Comparison of ENCODE assay signal across 17 cellular contexts in genomic region chr4:80207664-80208063, GRCh38. TPM values are rescaled to one million over a fixed set of nuclear protein-coding genes. Genes with fewer than 3 reads are reported as not detected.
DNase-seq lines count a peak whose midpoint lies in the region; ATAC-seq and TF ChIP-seq lines count a peak whose summit lies in the region.
"Had no signal": no experiment of that assay in that cellular context is flagged by ENCODE, and none has a peak within 500 bp of the region (broad histone marks: within the 10 kb centered on the region; RNA-seq: fewer than 3 reads in every experiment).

No MANE protein-coding gene starts in this region.

- H2AFZ ChIP-seq in GM23338 (peak overlapping the region; percentile 90; the same call in 1 of the 2 replicates), IMR-90 (replicated peaks; ENCODE audit: low read length, poor library complexity) (no peak overlapping the region), hepatocyte (no peak overlapping the region), trophoblast cell (ENCODE audit: insufficient read depth, low read length, poor library complexity) (no peak overlapping the region)

- H3K18ac ChIP-seq in IMR-90 (ENCODE audit: low read depth, low read length), result no peak overlapping the region
- H3K18ac ChIP-seq in trophoblast cell (ENCODE audit: low read length), result no peak overlapping the region

- no TSS peak for BruUV-seq in IMR-90 (replicated peaks; lab: Mats Ljungman, UMichigan)
- no TSS peak for BruUV-seq in Caco-2 (replicated peaks; lab: Mats Ljungman, UMichigan)

- dilution Hi-C loops in IMR-90 (cut with HindIII; ENCODE audit: low sequenced_read_pairs, unreplicated experiment), result no loop called here

- H3K4me3 Mint-ChIP-seq in GM23338 (peak overlapping the region; percentile 65), Caco-2 (ENCODE audit: unreplicated experiment) (no peak overlapping the region)

- peaks cover 6% of the 10 kb centered on the region; the same call in 2 of the 3 replicates for H3K9me3 Mint-ChIP-seq in GM23338
- peaks cover 9% of the 10 kb centered on the region for H3K9me3 Mint-ChIP-seq in Caco-2 (ENCODE audit: unreplicated experiment)
- H3K9me3 Mint-ChIP-seq: CD8-positive, alpha-beta memory T cell had no signal

- H3K9me2 ChIP-seq in GM23338 (ENCODE audit: insufficient read depth), result no peaks in the 10 kb centered on the region
- H3K9me2 ChIP-seq in hepatocyte (replicated peaks; ENCODE audit: insufficient read depth), result no peaks in the 10 kb centered on the region

- H2BK20ac ChIP-seq in IMR-90 (ENCODE audit: low read depth, low read length), result no peak overlapping the region

- no peak for DNase-seq in GM23338 (ENCODE audit: low spot score)
- no peak for DNase-seq in IMR-90
- no peak for DNase-seq in hepatocyte (ENCODE audit: low spot score)
- no peak for DNase-seq in trophoblast cell
- DNase-seq in NOMO-1 (lab: John Stamatoyannopoulos, UW; ENCODE audit: unreplicated experiment in 2 of 2), result no peak
- DNase-seq in stimulated activated naive CD4-positive, alpha-beta T cell (lab: John Stamatoyannopoulos, UW), result no peak
- DNase-seq in Caco-2, result no peak
- DNase-seq: BE2C; CD8-positive, alpha-beta memory T cell; DMS 273 treated with DMSO at 0.1 percent for 48 hours; HCEC 1CT; NCI-H1436; NCI-H2029 treated with DMSO at 0.1 percent for 48 hours; NCI-H510A; NCI-H82; SHP77 treated with DMSO at 0.1 percent for 48 hours had no signal

- peaks cover 13% of the 10 kb centered on the region for H3K9me1 ChIP-seq in IMR-90 (ENCODE audit: insufficient read depth, low read length)

- 86% methylated on average over 9 of the region's 10 CpGs; no CpG with 5 or more reads in 1 of the 2 experiments for WGBS in IMR-90 (ENCODE audit: extremely low coverage in 2 of 2, insufficient read length in 1 of 2), 2 experiments
- WGBS in hepatocyte (ENCODE audit: low lambda C conversion rate, missing lambda C conversion rate), result 76% methylated on average over 10 of the region's 10 CpGs
- WGBS in trophoblast cell (ENCODE audit: extremely low coverage, insufficient coverage, insufficient read length), result 100% methylated on average over 2 of the region's 10 CpGs

- H3K4me1 ChIP-seq in GM23338 (ENCODE audit: insufficient read depth) (peaks cover 15% of the 10 kb centered on the region), IMR-90 (ENCODE audit: control insufficient read depth, insufficient read depth, low read length) (no peaks in the 10 kb centered on the region; the same call in 1 of the 2 replicates), hepatocyte (ENCODE audit: insufficient read depth) (peaks cover 7% of the 10 kb centered on the region), trophoblast cell (ENCODE audit: control insufficient read depth in 1 of 2, insufficient read depth in 2 of 2, low read length in 2 of 2) (peaks cover 3 to 11% of the 10 kb centered on the region in 2 experiments), Caco-2 (no peaks in the 10 kb centered on the region)
- H3K4me1 ChIP-seq: BE2C had no signal

- H3K56ac ChIP-seq in IMR-90 (ENCODE audit: extremely low read depth, insufficient read depth, low read length), result no peak overlapping the region

- H3K27ac ChIP-seq in GM23338 (ENCODE audit: low read depth), result no peak overlapping the region
- no peak overlapping the region for H3K27ac ChIP-seq in IMR-90 (ENCODE audit: insufficient read depth, low read length)
- H3K27ac ChIP-seq in hepatocyte, result no peak overlapping the region
- no peak overlapping the region for H3K27ac ChIP-seq in trophoblast cell (ENCODE audit: low read depth, low read length)

- H3K36me3 ChIP-seq in GM23338 (ENCODE audit: insufficient read depth) (no peaks in the 10 kb centered on the region), IMR-90 (ENCODE audit: control insufficient read depth, insufficient read depth, low read length) (no peaks in the 10 kb centered on the region; the same call in 1 of the 2 replicates), hepatocyte (replicated peaks; ENCODE audit: insufficient read depth, low read depth) (no peaks in the 10 kb centered on the region), trophoblast cell (ENCODE audit: control insufficient read depth in 1 of 2, insufficient read depth in 2 of 2, low read length in 2 of 2) (no peaks in the 10 kb centered on the region), Caco-2 (ENCODE audit: control insufficient read depth, insufficient read depth, low read length) (no peaks in the 10 kb centered on the region)
- H3K36me3 ChIP-seq: BE2C had no signal

- H4K91ac ChIP-seq in IMR-90 (ENCODE audit: insufficient read depth, low read depth, low read length) (no peak overlapping the region), trophoblast cell (ENCODE audit: low read depth, low read length) (no peak overlapping the region)

- POLR2A ChIA-PET in IMR-90 (lab: Charles Lee; ENCODE audit: unreplicated experiment) (no interaction called here), Caco-2 (lab: Charles Lee) (no interaction called here)

- H3K79me1 ChIP-seq in IMR-90 (ENCODE audit: low read depth in 1 of 2, low read length in 2 of 2) (peaks cover 4 to 30% of the 10 kb centered on the region in 2 experiments; a peak in 2 of 4 replicates), trophoblast cell (ENCODE audit: low read length) (no peaks in the 10 kb centered on the region)

- H2AK9ac ChIP-seq in IMR-90 (replicated peaks; ENCODE audit: low read depth, low read length, poor library complexity), result no peak overlapping the region

- ATAC-seq in GM23338 (no peak), IMR-90 (ENCODE audit: low read depth) (no peak)

- H2BK5ac ChIP-seq in IMR-90 (ENCODE audit: low read depth, low read length, poor library complexity, severe bottlenecking) (peak overlapping the region; percentile 89), trophoblast cell (ENCODE audit: low read depth, low read length, poor library complexity) (no peak overlapping the region)

- H3K27me3 ChIP-seq in GM23338 (ENCODE audit: insufficient read depth) (peaks cover 98% of the 10 kb centered on the region), IMR-90 (ENCODE audit: control insufficient read depth, insufficient read depth, low read length) (no peaks in the 10 kb centered on the region), hepatocyte (peaks cover 85% of the 10 kb centered on the region), trophoblast cell (ENCODE audit: insufficient read depth, low read length) (peaks cover 38% of the 10 kb centered on the region), Caco-2 (replicated peaks; ENCODE audit: control insufficient read depth, insufficient read depth, low read length) (peaks cover 1% of the 10 kb centered on the region)
- H3K27me3 ChIP-seq: BE2C had no signal

- peaks cover 3% of the 10 kb centered on the region; the same call in 1 of the 2 replicates for H3F3A ChIP-seq in GM23338 (replicated peaks; ENCODE audit: low read depth)

- H3K36me3 Mint-ChIP-seq in GM23338 (ENCODE audit: low read depth) (no peaks in the 10 kb centered on the region), Caco-2 (ENCODE audit: insufficient read depth, unreplicated experiment) (no peaks in the 10 kb centered on the region)

- H3K79me2 ChIP-seq in GM23338 (replicated peaks; ENCODE audit: insufficient read depth), result no peaks in the 10 kb centered on the region
- H3K79me2 ChIP-seq in hepatocyte, result no peaks in the 10 kb centered on the region
- H3K79me2 ChIP-seq in trophoblast cell (ENCODE audit: control insufficient read depth, insufficient read depth, low read length, poor library complexity), result no peaks in the 10 kb centered on the region

- no peak overlapping the region for H2BK12ac ChIP-seq in trophoblast cell (ENCODE audit: low read length)

- H3K23ac ChIP-seq in IMR-90 (ENCODE audit: low read depth, low read length) (no peak overlapping the region), trophoblast cell (ENCODE audit: low read length) (peak overlapping the region; percentile 34)

- no peak overlapping the region for H4K12ac ChIP-seq in trophoblast cell (ENCODE audit: low read depth, low read length)

- TF ChIP-seq RAD21 in IMR-90 (IDR thresholded peaks at IDR 0.05; ENCODE audit: low read length), result no peak

- H3K4me3 ChIP-seq in GM23338, result peak overlapping the region; percentile 60
- H3K4me3 ChIP-seq in IMR-90 (ENCODE audit: insufficient read depth, low read depth, low read length), result no peak overlapping the region
- no peak overlapping the region for H3K4me3 ChIP-seq in hepatocyte
- H3K4me3 ChIP-seq in trophoblast cell (ENCODE audit: low read depth, low read length), result peak overlapping the region; percentile 60
- no peak overlapping the region for H3K4me3 ChIP-seq in Caco-2 (ENCODE audit: low read depth, low read length)

- H2AK5ac ChIP-seq in IMR-90 (ENCODE audit: low read depth, low read length) (peak overlapping the region; percentile 99), trophoblast cell (ENCODE audit: low read length) (no peak overlapping the region)

- no peak overlapping the region for H4K5ac ChIP-seq in IMR-90 (ENCODE audit: low read depth, low read length)

- in situ Hi-C loops in IMR-90 (cut with MboI; ENCODE audit: low sequenced_read_pairs), result loop anchor here (25.0 kb wide), 1 partner anchor 1170 kb away; no protein-coding TSS in a partner anchor

- peak overlapping the region; percentile 82 for H3K4me2 ChIP-seq in GM23338
- no peak overlapping the region for H3K4me2 ChIP-seq in IMR-90 (ENCODE audit: low read depth, low read length)
- H3K4me2 ChIP-seq in hepatocyte, result peak overlapping the region; percentile 59
- H3K4me2 ChIP-seq in trophoblast cell (ENCODE audit: low read length), result no peak overlapping the region

- H3K4ac ChIP-seq in IMR-90 (ENCODE audit: low read depth, low read length), result peak overlapping the region; percentile 78; the same call in 1 of the 2 replicates
- H3K4ac ChIP-seq in trophoblast cell (ENCODE audit: low read depth, low read length), result no peak overlapping the region

- peaks cover 71% of the 10 kb centered on the region for H3K27me3 Mint-ChIP-seq in GM23338 (ENCODE audit: insufficient read depth, low read depth, poor library complexity)
- H3K27me3 Mint-ChIP-seq in Caco-2 (ENCODE audit: insufficient read depth, unreplicated experiment), result peaks cover 11% of the 10 kb centered on the region

- CTCF ChIA-PET in IMR-90 (lab: Yijun Ruan, JAX), result no interaction called here
- CTCF ChIA-PET in Caco-2 (lab: Charles Lee), result no interaction called here

- H3K4me1 Mint-ChIP-seq in GM23338, result peaks cover 20% of the 10 kb centered on the region
- H3K4me1 Mint-ChIP-seq in Caco-2 (ENCODE audit: low read depth, unreplicated experiment), result no peaks in the 10 kb centered on the region

- H4K8ac ChIP-seq in IMR-90 (ENCODE audit: low read depth in 2 of 2, low read length in 2 of 2) (no peak overlapping the region), trophoblast cell (ENCODE audit: low read depth, low read length) (no peak overlapping the region)

- H3K27ac Mint-ChIP-seq in GM23338 (no peak overlapping the region), Caco-2 (ENCODE audit: unreplicated experiment) (no peak overlapping the region)
- H3K27ac Mint-ChIP-seq: CD8-positive, alpha-beta memory T cell had no signal

- no peak for TF ChIP-seq POLR2A in IMR-90 (IDR thresholded peaks at IDR 0.05; ENCODE audit: low read depth, low read length)

- H4K20me1 ChIP-seq in GM23338 (replicated peaks; ENCODE audit: insufficient read depth), result peaks cover 23% of the 10 kb centered on the region
- 0 out of 2 replicates have a peak, but pooled peaks cover 4% of the 10 kb centered on the region for H4K20me1 ChIP-seq in IMR-90 (ENCODE audit: insufficient read depth, low read length)
- H4K20me1 ChIP-seq in hepatocyte (ENCODE audit: insufficient read depth, poor library complexity, severe bottlenecking), result no peaks in the 10 kb centered on the region

- intact Hi-C loops in IMR-90 (cut with micrococcal nuclease) (loop anchor here (10.0 kb wide), 1 partner anchor 633 kb away; no protein-coding TSS in a partner anchor), Caco-2 (cut with micrococcal nuclease; ENCODE audit: unreplicated experiment) (no loop called here)

- no peak overlapping the region for H3K9ac ChIP-seq in IMR-90 (ENCODE audit: low read depth, low read length)
- H3K9ac ChIP-seq in trophoblast cell (ENCODE audit: low read length), result no peak overlapping the region

- peak overlapping the region; percentile 19; the same call in 2 of the 3 replicates for H2BK15ac ChIP-seq in IMR-90 (ENCODE audit: low read depth, low read length)

- H3K9me3 ChIP-seq in IMR-90 (ENCODE audit: control insufficient read depth, insufficient read depth, low read length) (no peaks in the 10 kb centered on the region), hepatocyte (ENCODE audit: low read depth) (no peaks in the 10 kb centered on the region), trophoblast cell (ENCODE audit: insufficient read depth, low read depth, low read length) (peaks cover 10% of the 10 kb centered on the region), Caco-2 (no peaks in the 10 kb centered on the region)
- H3K9me3 ChIP-seq: BE2C had no signal

- H3K14ac ChIP-seq in IMR-90 (replicated peaks; ENCODE audit: low read depth, low read length) (peak overlapping the region; percentile 75; the same call in 1 of the 2 replicates), trophoblast cell (ENCODE audit: low read length) (no peak overlapping the region)

- H2BK120ac ChIP-seq in IMR-90 (ENCODE audit: low read depth, low read length) (no peak overlapping the region), trophoblast cell (ENCODE audit: insufficient read depth, low read length, poor library complexity) (no peak overlapping the region)

- no peak for TF ChIP-seq CTCF in GM23338 (conservative IDR thresholded peaks at IDR 0.05; ENCODE audit: low read depth in 2 of 2)
- TF ChIP-seq CTCF in IMR-90 (conservative IDR thresholded peaks at IDR 0.05; ENCODE audit: low read depth, low read length), result no peak
- no peak for TF ChIP-seq CTCF in hepatocyte (IDR thresholded peaks at IDR 0.05; ENCODE audit: poor library complexity)
- no peak for TF ChIP-seq CTCF in Caco-2 (IDR thresholded peaks at IDR 0.05; ENCODE audit: insufficient read depth in 1 of 2, low read depth in 1 of 2, low read length in 1 of 2, severe bottlenecking in 1 of 2, unreplicated experiment in 1 of 2)

RNA-seq across cellular contexts. Expression of gene PRDM8, which starts 10.4 kb away (rescaled TPM):
- total RNA-seq in GM23338 (2014; rRNA removed; shearing (Covaris generic)), result not detected in 2 replicates
- polyA plus RNA-seq in GM23338 (2016; fragmentation: Nextera tagmentation; extraction: Ambion mirVana) (0.16 TPM in 1 of 2 replicates, not detected in the other), IMR-90 (2012; rRNA removed) (15.8 and 16.8 TPM in 2 replicates), hepatocyte (0.65 and 0.66 TPM in 2 replicates)
- total RNA-seq in IMR-90 (2012; rRNA removed) (5.0 and 5.7 TPM in 2 replicates), hepatocyte (0.40 and 1.8 TPM in 2 replicates), Caco-2 (2022) (not detected in 2 replicates)
- polyA plus RNA-seq in IMR-90 (2012; cell fraction: cytosol; rRNA removed), result 9.1 and 12.2 TPM in 2 replicates
- polyA plus RNA-seq in IMR-90 (2012; cell fraction: nucleus; rRNA removed; ENCODE audit: low replicate concordance), result 32.9 and 37.2 TPM in 2 replicates
- polyA plus RNA-seq in trophoblast cell (2013), result 0.03 and 0.10 TPM in 2 replicates

RNA-seq across cellular contexts. Expression of gene FGF5, which starts 58.8 kb away (rescaled TPM):
- not detected in 2 replicates for total RNA-seq in GM23338 (2014; rRNA removed; shearing (Covaris generic))
- polyA plus RNA-seq in GM23338 (2016; fragmentation: Nextera tagmentation; extraction: Ambion mirVana) (not detected in 2 replicates), IMR-90 (2012; rRNA removed) (42.1 and 77.7 TPM in 2 replicates), hepatocyte (0.04 and 0.42 TPM in 2 replicates)
- total RNA-seq in IMR-90 (2012; rRNA removed) (18.6 and 35.8 TPM in 2 replicates), hepatocyte (0.04 TPM in 1 of 2 replicates, not detected in the other), Caco-2 (2022) (not detected in 2 replicates)
- 11.3 and 17.6 TPM in 2 replicates for polyA plus RNA-seq in IMR-90 (2012; cell fraction: cytosol; rRNA removed)
- polyA plus RNA-seq in IMR-90 (2012; cell fraction: nucleus; rRNA removed; ENCODE audit: low replicate concordance), result 10.5 and 16.3 TPM in 2 replicates
- polyA plus RNA-seq in trophoblast cell (2013), result not detected in 2 replicates
- total RNA-seq: CD8-positive, alpha-beta memory T cell; HT-29 had no signal
- polyA plus RNA-seq: CD8-positive, alpha-beta memory T cell had no signal

Comparison
In these comparisons a context has a peak if more than half of its experiments do, and no peak if none do; other contexts are left out.
1. H3K4me2 ChIP-seq: peak in GM23338 (single experiment) and hepatocyte (single experiment); none in IMR-90 (single experiment) and trophoblast cell (single experiment).
2. H3K4me3 ChIP-seq: peak in GM23338 (single experiment) and trophoblast cell (single experiment); none in IMR-90 (single experiment), hepatocyte (single experiment) and Caco-2 (single experiment).
3. RNA of gene FGF5, which starts 58.8 kb away (total RNA-seq): 18.6 to 35.8 TPM in IMR-90; not detected in Caco-2, not detected in GM23338 and 0.04 TPM in hepatocyte; every median in the first group is over 10 times any median in the second.